Comparison of ENCODE assay signal across 1 cellular context in genomic region chr5:151740336-151740942, GRCh38.
TF ChIP-seq lines count a peak whose summit lies in the region.

No MANE protein-coding gene starts in this region.

TF ChIP-seq in IMR-90, 13 proteins besides CTCF, POLR2A, EP300 and RAD21 (continued from another document):
- TF ChIP-seq FOS (IDR thresholded peaks at IDR 0.05; ENCODE audit: low read depth, low read length), result peak; percentile 90
- peak; percentile 65; the same call in 1 of the 2 replicates for TF ChIP-seq CHD1 (IDR thresholded peaks at IDR 0.05; ENCODE audit: low read depth, low read length)
- TF ChIP-seq, protein P1, sequence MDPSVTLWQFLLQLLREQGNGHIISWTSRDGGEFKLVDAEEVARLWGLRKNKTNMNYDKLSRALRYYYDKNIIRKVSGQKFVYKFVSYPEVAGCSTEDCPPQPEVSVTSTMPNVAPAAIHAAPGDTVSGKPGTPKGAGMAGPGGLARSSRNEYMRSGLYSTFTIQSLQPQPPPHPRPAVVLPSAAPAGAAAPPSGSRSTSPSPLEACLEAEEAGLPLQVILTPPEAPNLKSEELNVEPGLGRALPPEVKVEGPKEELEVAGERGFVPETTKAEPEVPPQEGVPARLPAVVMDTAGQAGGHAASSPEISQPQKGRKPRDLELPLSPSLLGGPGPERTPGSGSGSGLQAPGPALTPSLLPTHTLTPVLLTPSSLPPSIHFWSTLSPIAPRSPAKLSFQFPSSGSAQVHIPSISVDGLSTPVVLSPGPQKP (IDR thresholded peaks at IDR 0.05; ENCODE audit: borderline replicate concordance, low read depth, low read length), result no peak
